Comparison of ENCODE assay signal across 8 cellular contexts in genomic region chr2:127810637-127811396, GRCh38. TPM values are rescaled to one million over a fixed set of nuclear protein-coding genes. Genes with fewer than 3 reads are reported as not detected.
A peak's percentile ranks its signal among the peaks of the same experiment; 100 is the strongest.
DNase-seq lines count a peak whose midpoint lies in the region; FAIRE-seq and TF ChIP-seq lines count a peak whose summit lies in the region.

Gene WDR33, minus strand, starts transcription at chr2:127811171. Its CDS starts 40,190 bp downstream, at chr2:127770981.

- H3K27ac ChIP-seq in neural cell (ENCODE audit: low read length) (peak within 1 kb of the TSS; percentile 99), stomach smooth muscle (ENCODE audit: low read length) (peak within 1 kb of the TSS; percentile 92)

- H3F3A ChIP-seq in Loucy (ENCODE audit: low read depth) = no peaks in the 10 kb centered on the region
- H3F3A ChIP-seq in neural cell (ENCODE audit: insufficient read depth, low read length, poor library complexity, severe bottlenecking) = no peaks in the 10 kb centered on the region

- peak; percentile 66 for TF ChIP-seq EP300 in neural cell (conservative IDR thresholded peaks at IDR 0.05; ENCODE audit: poor library complexity, severe bottlenecking)

- TF ChIP-seq POLR2A in H54 (IDR thresholded peaks at IDR 0.05; ENCODE audit: low read depth, low read length) (peak; percentile 86), Raji (IDR thresholded peaks at IDR 0.05; ENCODE audit: insufficient read depth, low read depth, low read length) (peak; percentile 99)

- H2AFZ ChIP-seq in Loucy (ENCODE audit: low read length) (peak within 1 kb of the TSS; percentile 98), neural cell (ENCODE audit: low read depth, low read length) (peak within 1 kb of the TSS; percentile 94)

- H3K79me2 ChIP-seq in Loucy (ENCODE audit: insufficient read depth, low read length) = peaks cover 51% of the 10 kb centered on the region
- H3K79me2 ChIP-seq in neural cell (replicated peaks; ENCODE audit: insufficient read depth, low read length) = peaks cover 47% of the 10 kb centered on the region

- H3K36me3 ChIP-seq in ES-I3 (ENCODE audit: insufficient read depth, low read length) = no peaks in the 10 kb centered on the region
- H3K36me3 ChIP-seq in Loucy (ENCODE audit: insufficient read depth, low read length) = no peaks in the 10 kb centered on the region
- H3K36me3 ChIP-seq in neural cell (ENCODE audit: insufficient read depth, low read length) = no peaks in the 10 kb centered on the region
- no peaks in the 10 kb centered on the region for H3K36me3 ChIP-seq in stomach smooth muscle (ENCODE audit: control insufficient read depth in 2 of 2, insufficient read depth in 2 of 2, low read length in 2 of 2)

- H3K9me2 ChIP-seq in Loucy (replicated peaks; ENCODE audit: low read depth, low read length) (no peaks in the 10 kb centered on the region), neural cell (ENCODE audit: insufficient read depth, low read length) (no peaks in the 10 kb centered on the region)

- peaks cover 3% of the 10 kb centered on the region for H3K4me1 ChIP-seq in ES-I3 (ENCODE audit: insufficient read depth, low read length)
- H3K4me1 ChIP-seq in Loucy (ENCODE audit: insufficient read depth, low read length, poor library complexity, severe bottlenecking) = peaks cover 31% of the 10 kb centered on the region
- no peaks in the 10 kb centered on the region for H3K4me1 ChIP-seq in stomach smooth muscle (ENCODE audit: control insufficient read depth, insufficient read depth, low read length)

- no peaks in the 10 kb centered on the region for H3K9me3 ChIP-seq in ES-I3 (ENCODE audit: control insufficient read depth, insufficient read depth, low read length)
- H3K9me3 ChIP-seq in Loucy (ENCODE audit: insufficient read depth, low read depth, low read length) = no peaks in the 10 kb centered on the region
- H3K9me3 ChIP-seq in neural cell (ENCODE audit: low read length) = no peaks in the 10 kb centered on the region
- H3K9me3 ChIP-seq in stomach smooth muscle (ENCODE audit: control insufficient read depth in 2 of 2, low read length in 2 of 2) = no peaks in the 10 kb centered on the region

- H3K4me3 ChIP-seq in Loucy (ENCODE audit: low read length, poor library complexity, severe bottlenecking) = peak within 1 kb of the TSS; percentile 100
- H3K4me3 ChIP-seq in neural cell (ENCODE audit: low read length) = peak within 1 kb of the TSS; percentile 72
- H3K4me3 ChIP-seq in stomach smooth muscle (ENCODE audit: low read length in 2 of 2) = peak within 1 kb of the TSS; percentile 66 to 98

- H3K9ac ChIP-seq in ES-I3 (ENCODE audit: low read depth, low read length) (peak within 1 kb of the TSS; percentile 98), Loucy (ENCODE audit: low read depth, low read length, poor library complexity, severe bottlenecking) (peak within 1 kb of the TSS; percentile 93), neural cell (ENCODE audit: low read length) (peak within 1 kb of the TSS; percentile 91), stomach smooth muscle (ENCODE audit: low read length in 2 of 2) (peak within 1 kb of the TSS; percentile 95 to 96)

- H3K27me3 ChIP-seq in Loucy (ENCODE audit: insufficient read depth, low read length, poor library complexity, severe bottlenecking) (peaks cover 4% of the 10 kb centered on the region), neural cell (ENCODE audit: insufficient read depth, low read depth, low read length) (no peaks in the 10 kb centered on the region), stomach smooth muscle (ENCODE audit: control insufficient read depth in 1 of 2, insufficient read depth in 2 of 2, low read length in 2 of 2) (no peaks in the 10 kb centered on the region)

- TF ChIP-seq CTCF in Loucy (conservative IDR thresholded peaks at IDR 0.05; ENCODE audit: low read length) (0 out of 2 replicates have a peak, but pooled peaks have one; percentile 13), neural cell (IDR thresholded peaks at IDR 0.05; ENCODE audit: poor library complexity, severe bottlenecking) (peak; percentile 46)

- TF ChIP-seq RAD21 in neural cell (conservative IDR thresholded peaks at IDR 0.05) = peak; percentile 48

- FAIRE-seq in H54 (lab: Jason Lieb, UNC) = peak; percentile 20

- H4K20me1 ChIP-seq in Loucy (ENCODE audit: insufficient read depth, low read length, poor library complexity, severe bottlenecking) (peaks cover 44% of the 10 kb centered on the region), neural cell (ENCODE audit: insufficient read depth) (no peaks in the 10 kb centered on the region)

- DNase-seq in H54 (ENCODE audit: insufficient read length, low spot score) = peak; percentile 90
- peak; percentile 90 for DNase-seq in activated T-helper 9 cell treated with anti-CD3 and anti-CD28 coated beads, Interleukin-2, amount 50 U/mL, for 16 hours (ENCODE audit: low read depth)
- peak; percentile 70 for DNase-seq in fibroblast of the conjunctiva (ENCODE audit: low read depth)

- peak within 1 kb of the TSS; percentile 85 for H3K4me2 ChIP-seq in Loucy (ENCODE audit: low read depth, low read length, poor library complexity, severe bottlenecking)
- H3K4me2 ChIP-seq in neural cell (ENCODE audit: low read length) = peak within 1 kb of the TSS; percentile 42

TF ChIP-seq in neural cell, 6 proteins besides CTCF, POLR2A, EP300 and RAD21:
- TF ChIP-seq POLR2AphosphoS5 (IDR thresholded peaks at IDR 0.05) = peak; percentile 97
- peak; percentile 49 for TF ChIP-seq SMC3 (conservative IDR thresholded peaks at IDR 0.05; ENCODE audit: poor library complexity)
- peak; percentile 97 for TF ChIP-seq TAF1 (IDR thresholded peaks at IDR 0.05; ENCODE audit: low read depth)
- no peak for TF ChIP-seq EZH2 (IDR thresholded peaks at IDR 0.05; ENCODE audit: borderline replicate concordance, insufficient read depth, low read length, poor library complexity, severe bottlenecking)
- peak; percentile 95 for TF ChIP-seq REST (IDR thresholded peaks at IDR 0.05; ENCODE audit: borderline replicate concordance)
- peak; percentile 74 for TF ChIP-seq MXI1 (conservative IDR thresholded peaks at IDR 0.05; ENCODE audit: poor library complexity, severe bottlenecking)

RNA-seq across cellular contexts. Expression of gene WDR33, which starts in this region (rescaled TPM):
- 58.0 and 58.7 TPM in 2 replicates for polyA plus RNA-seq in neural cell
- polyA minus RNA-seq in neural cell = 160 and 189 TPM in 2 replicates

Comparison
In these comparisons a context has a peak if more than half of its experiments do, and no peak if none do; other contexts are left out.
1. Peak in every context shown above with its lines: DNase-seq, H3K4me3 ChIP-seq and H3K27ac ChIP-seq.